ENCODE assay signal across 9 cellular contexts in genomic region chr1:25117233-25117823, GRCh38.
DNase-seq lines count a peak whose midpoint lies in the region; ATAC-seq and TF ChIP-seq lines count a peak whose summit lies in the region.
"Had no signal": no experiment of that assay in that cellular context is flagged by ENCODE, and none has a peak within 500 bp of the region (broad histone marks: within the 10 kb centered on the region; RNA-seq: fewer than 3 reads in every experiment).

No MANE protein-coding gene starts in this region.

- peaks cover 0 to 3% of the 10 kb centered on the region in 2 donors for H3K36me3 Mint-ChIP-seq in activated T-cell treated with anti-CD3 and anti-CD28 coated beads, Interleukin-2, amount 50 U/mL, for 72 hours (ENCODE audit: insufficient read depth in 2 of 2)

- no peak for TF ChIP-seq POLR2A in tibial nerve (IDR thresholded peaks at IDR 0.05)

- H3K27me3 Mint-ChIP-seq in activated T-cell treated with anti-CD3 and anti-CD28 coated beads, Interleukin-2, amount 50 U/mL, for 72 hours (ENCODE audit: low read depth), result no peaks in the 10 kb centered on the region

- no peaks in the 10 kb centered on the region for H3K4me1 ChIP-seq in liver (ENCODE audit: control insufficient read depth in 4 of 4, insufficient read depth in 4 of 4, low read length in 3 of 4)
- H3K4me1 ChIP-seq in tibial nerve, result no peaks in the 10 kb centered on the region

- no peaks in the 10 kb centered on the region for H3K9me3 Mint-ChIP-seq in activated T-cell treated with anti-CD3 and anti-CD28 coated beads, Interleukin-2, amount 50 U/mL, for 72 hours

- H3K9me3 ChIP-seq in liver (ENCODE audit: control insufficient read depth in 4 of 4, low read length in 3 of 4) (peaks cover 0 to 2% (median 0%) of the 10 kb centered on the region in 4 donors), tibial nerve (peaks cover 0 to 21% (median 0%) of the 10 kb centered on the region in 4 donors)

- TF ChIP-seq RAD21 in liver (IDR thresholded peaks at IDR 0.05), result peak; percentile 59 to 82

- DNase-seq in GM06990 (ENCODE audit: extremely low read depth, insufficient read length) (no peak), HK-2 (ENCODE audit: unreplicated experiment) (peak; percentile 11), NOMO-1 (lab: John Stamatoyannopoulos, UW; ENCODE audit: unreplicated experiment in 2 of 2) (no peak), tibial nerve (ENCODE audit: low spot score in 2 of 2) (no peak)
- peak; percentile 42 to 43 for DNase-seq in activated T-cell treated with anti-CD3 and anti-CD28 coated beads, Interleukin-2, amount 50 U/mL, for 72 hours
- DNase-seq: effector CD8-positive, alpha-beta T cell had no signal

- H3K36me3 ChIP-seq in GM06990 (ENCODE audit: control insufficient read depth, insufficient read depth, low read length) (no peaks in the 10 kb centered on the region), liver (ENCODE audit: control insufficient read depth in 4 of 4, insufficient read depth in 3 of 4, low read depth in 1 of 4, low read length in 3 of 4) (no peaks in the 10 kb centered on the region), tibial nerve (no peaks in the 10 kb centered on the region)

- H3K27ac ChIP-seq in liver (ENCODE audit: low read depth in 1 of 2, low read length in 2 of 2), result no peak overlapping the region
- no peak overlapping the region for H3K27ac ChIP-seq in tibial nerve

- ATAC-seq in activated T-cell treated with anti-CD3 and anti-CD28 coated beads, Interleukin-2, amount 50 U/mL, for 72 hours (replicated peaks in 1 of 2), result no peak
- ATAC-seq in GM18867 (IDR thresholded peaks at IDR 0.05; ENCODE audit: unreplicated experiment) (no peak), HG02588 (IDR thresholded peaks at IDR 0.05; ENCODE audit: unreplicated experiment) (no peak)

- peaks cover 41% of the 10 kb centered on the region for H3K4me1 Mint-ChIP-seq in activated T-cell treated with anti-CD3 and anti-CD28 coated beads, Interleukin-2, amount 50 U/mL, for 72 hours (ENCODE audit: low read depth)

- TF ChIP-seq CTCF in GM06990 (IDR thresholded peaks at IDR 0.05; ENCODE audit: insufficient read depth, low read length, poor library complexity, severe bottlenecking) (peak; percentile 63), liver (IDR thresholded peaks at IDR 0.05; ENCODE audit: low read depth, low read length, missing input control) (peak; percentile 41), tibial nerve (IDR thresholded peaks at IDR 0.05) (no peak)

- no peak overlapping the region for H3K4me3 Mint-ChIP-seq in activated T-cell treated with anti-CD3 and anti-CD28 coated beads, Interleukin-2, amount 50 U/mL, for 72 hours

- H3K27me3 ChIP-seq in GM06990 (replicated peaks; ENCODE audit: control insufficient read depth, insufficient read depth, low read length) (no peaks in the 10 kb centered on the region), liver (ENCODE audit: control insufficient read depth in 4 of 4, insufficient read depth in 4 of 4, low read length in 3 of 4) (no peaks in the 10 kb centered on the region), tibial nerve (no peaks in the 10 kb centered on the region)

- no peak overlapping the region for H3K9ac ChIP-seq in liver (ENCODE audit: low read depth in 1 of 2, low read length in 2 of 2)

- H3K4me3 ChIP-seq in GM06990 (replicated peaks; ENCODE audit: low read depth, low read length) (no peak overlapping the region), liver (ENCODE audit: low read depth in 1 of 3, low read length in 3 of 3) (no peak overlapping the region), tibial nerve (no peak overlapping the region)

- 65% methylated on average over 7 of the region's 7 CpGs for WGBS in liver
- WGBS in tibial nerve, 2 donors, result 70 to 73% methylated on average over 7 of the region's 7 CpGs

- TF ChIP-seq EP300 in tibial nerve (IDR thresholded peaks at IDR 0.05), result no peak

- H3K27ac Mint-ChIP-seq in activated T-cell treated with anti-CD3 and anti-CD28 coated beads, Interleukin-2, amount 50 U/mL, for 72 hours, result no peak overlapping the region

TF ChIP-seq in liver, 16 proteins besides CTCF, POLR2A, EP300 and RAD21:
- TF ChIP-seq YY1 (IDR thresholded peaks at IDR 0.05) (no peak), FOXA1 (IDR thresholded peaks at IDR 0.05) (no peak), SP1 (IDR thresholded peaks at IDR 0.05) (no peak), MAX (IDR thresholded peaks at IDR 0.05) (no peak), RXRA (IDR thresholded peaks at IDR 0.05) (no peak), FOXA2 (IDR thresholded peaks at IDR 0.05) (no peak), EGR1 (IDR thresholded peaks at IDR 0.05; ENCODE audit: low read depth in 2 of 2) (no peak), HNF4A (conservative IDR thresholded peaks at IDR 0.05) (no peak), JUND (IDR thresholded peaks at IDR 0.05) (no peak), TAF1 (conservative IDR thresholded peaks at IDR 0.05) (no peak)
- TF ChIP-seq, protein P1, sequence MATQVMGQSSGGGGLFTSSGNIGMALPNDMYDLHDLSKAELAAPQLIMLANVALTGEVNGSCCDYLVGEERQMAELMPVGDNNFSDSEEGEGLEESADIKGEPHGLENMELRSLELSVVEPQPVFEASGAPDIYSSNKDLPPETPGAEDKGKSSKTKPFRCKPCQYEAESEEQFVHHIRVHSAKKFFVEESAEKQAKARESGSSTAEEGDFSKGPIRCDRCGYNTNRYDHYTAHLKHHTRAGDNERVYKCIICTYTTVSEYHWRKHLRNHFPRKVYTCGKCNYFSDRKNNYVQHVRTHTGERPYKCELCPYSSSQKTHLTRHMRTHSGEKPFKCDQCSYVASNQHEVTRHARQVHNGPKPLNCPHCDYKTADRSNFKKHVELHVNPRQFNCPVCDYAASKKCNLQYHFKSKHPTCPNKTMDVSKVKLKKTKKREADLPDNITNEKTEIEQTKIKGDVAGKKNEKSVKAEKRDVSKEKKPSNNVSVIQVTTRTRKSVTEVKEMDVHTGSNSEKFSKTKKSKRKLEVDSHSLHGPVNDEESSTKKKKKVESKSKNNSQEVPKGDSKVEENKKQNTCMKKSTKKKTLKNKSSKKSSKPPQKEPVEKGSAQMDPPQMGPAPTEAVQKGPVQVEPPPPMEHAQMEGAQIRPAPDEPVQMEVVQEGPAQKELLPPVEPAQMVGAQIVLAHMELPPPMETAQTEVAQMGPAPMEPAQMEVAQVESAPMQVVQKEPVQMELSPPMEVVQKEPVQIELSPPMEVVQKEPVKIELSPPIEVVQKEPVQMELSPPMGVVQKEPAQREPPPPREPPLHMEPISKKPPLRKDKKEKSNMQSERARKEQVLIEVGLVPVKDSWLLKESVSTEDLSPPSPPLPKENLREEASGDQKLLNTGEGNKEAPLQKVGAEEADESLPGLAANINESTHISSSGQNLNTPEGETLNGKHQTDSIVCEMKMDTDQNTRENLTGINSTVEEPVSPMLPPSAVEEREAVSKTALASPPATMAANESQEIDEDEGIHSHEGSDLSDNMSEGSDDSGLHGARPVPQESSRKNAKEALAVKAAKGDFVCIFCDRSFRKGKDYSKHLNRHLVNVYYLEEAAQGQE (IDR thresholded peaks at IDR 0.05), result no peak
- TF ChIP-seq, protein P2, sequence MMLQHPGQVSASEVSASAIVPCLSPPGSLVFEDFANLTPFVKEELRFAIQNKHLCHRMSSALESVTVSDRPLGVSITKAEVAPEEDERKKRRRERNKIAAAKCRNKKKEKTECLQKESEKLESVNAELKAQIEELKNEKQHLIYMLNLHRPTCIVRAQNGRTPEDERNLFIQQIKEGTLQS (IDR thresholded peaks at IDR 0.05), result no peak
TF ChIP-seq in liver: peak in this region for 0.

Comparison
In these comparisons a context has a peak if more than half of its experiments do, and no peak if none do; other contexts are left out.
1. DNase-seq: peak in HK-2 (single experiment) and activated T-cell treated with anti-CD3 and anti-CD28 coated beads, Interleukin-2, amount 50 U/mL, for 72 hours (2 of 2); none in GM06990 (single experiment), NOMO-1 (0 of 2) and tibial nerve (0 of 2).
2. CTCF ChIP-seq: peak in GM06990 (single experiment) and liver (single experiment); none in tibial nerve (0 of 5).